Comparison of ENCODE assay signal across 8 cellular contexts in genomic region chr13:19845758-19846157, GRCh38. TPM values are rescaled to one million over a fixed set of nuclear protein-coding genes. Genes with fewer than 3 reads are reported as not detected.
DNase-seq lines count a peak whose midpoint lies in the region; ATAC-seq and TF ChIP-seq lines count a peak whose summit lies in the region.

No MANE protein-coding gene starts in this region.

- 32% methylated on average over 2 of the region's 2 CpGs for WGBS in prostate gland

- H3K9me3 ChIP-seq in osteoblast (ENCODE audit: low read depth, low read length) (no peaks in the 10 kb centered on the region), prostate gland (no peaks in the 10 kb centered on the region)

- H4K20me1 ChIP-seq in osteoblast (ENCODE audit: insufficient read depth, low read length), result peaks cover 36% of the 10 kb centered on the region

- peaks cover 34% of the 10 kb centered on the region for H3K36me3 ChIP-seq in osteoblast (ENCODE audit: insufficient read depth, low read length)
- no peaks in the 10 kb centered on the region for H3K36me3 ChIP-seq in prostate gland

- H3K4me3 ChIP-seq in osteoblast (ENCODE audit: insufficient read depth, low read length), result no peak overlapping the region
- H3K4me3 ChIP-seq in prostate gland, result no peak overlapping the region

- peak; percentile 97 for DNase-seq in EL
- peak; percentile 95 for DNase-seq in M059J (ENCODE audit: low read depth)
- DNase-seq in dermis blood vessel endothelial cell, result peak; percentile 79
- peak; percentile 97 for DNase-seq in osteoblast (ENCODE audit: insufficient read length, low spot score, missing footprints)
- no peak for DNase-seq in NCI-H146 (lab: John Stamatoyannopoulos, UW)
- DNase-seq in prostate gland (ENCODE audit: low spot score), result no peak

- TF ChIP-seq CTCF in osteoblast (IDR thresholded peaks at IDR 0.05; ENCODE audit: extremely low read depth, low read depth, low read length) (no peak), prostate gland (IDR thresholded peaks at IDR 0.05) (no peak)

- no peak overlapping the region for H2AFZ ChIP-seq in osteoblast (ENCODE audit: low read length)

- intact Hi-C loops in prostate gland (cut with DNase I), result no loop called here

- peaks cover 58% of the 10 kb centered on the region for H3K79me2 ChIP-seq in osteoblast (ENCODE audit: insufficient read depth, low read length)

- H3K4me2 ChIP-seq in osteoblast (ENCODE audit: insufficient read depth, low read length), result peak overlapping the region; percentile 3

- H3K27me3 ChIP-seq in osteoblast (ENCODE audit: insufficient read depth, low read length), result no peaks in the 10 kb centered on the region
- H3K27me3 ChIP-seq in prostate gland (replicated peaks; ENCODE audit: insufficient read depth), result no peaks in the 10 kb centered on the region

- H3K4me1 ChIP-seq in osteoblast (ENCODE audit: insufficient read depth, low read length) (peaks cover 14% of the 10 kb centered on the region), prostate gland (replicated peaks) (no peaks in the 10 kb centered on the region)

- no peak for TF ChIP-seq POLR2A in prostate gland (IDR thresholded peaks at IDR 0.05)

- ATAC-seq in HG03342 (IDR thresholded peaks at IDR 0.05; ENCODE audit: unreplicated experiment), result no peak
- ATAC-seq in GM18502 (IDR thresholded peaks at IDR 0.05; ENCODE audit: poor library complexity, unreplicated experiment), result no peak

- H3K27ac ChIP-seq in osteoblast (ENCODE audit: low read depth, low read length) (peak overlapping the region; percentile 45), prostate gland (no peak overlapping the region)

RNA-seq across cellular contexts. Expression of gene ZMYM5, which starts 17.7 kb away (rescaled TPM):
- total RNA-seq in M059J (2014; rRNA removed; shearing (Covaris generic)), result 10.2 and 13.4 TPM in 2 replicates
- 12.6 and 14.8 TPM in 2 replicates for total RNA-seq in dermis blood vessel endothelial cell
- 21.8 and 22.8 TPM in 2 replicates for total RNA-seq in osteoblast
- 10 to 100 TPM; 19.6 to 21.5 TPM for total RNA-seq in prostate gland

Comparison
In these comparisons a context has a peak if more than half of its experiments do, and no peak if none do; other contexts are left out.
1. DNase-seq: peak in EL (single experiment), M059J (single experiment), dermis blood vessel endothelial cell (single experiment) and osteoblast (single experiment); none in NCI-H146 (single experiment) and prostate gland (single experiment).